In the genomic region with DNA sequence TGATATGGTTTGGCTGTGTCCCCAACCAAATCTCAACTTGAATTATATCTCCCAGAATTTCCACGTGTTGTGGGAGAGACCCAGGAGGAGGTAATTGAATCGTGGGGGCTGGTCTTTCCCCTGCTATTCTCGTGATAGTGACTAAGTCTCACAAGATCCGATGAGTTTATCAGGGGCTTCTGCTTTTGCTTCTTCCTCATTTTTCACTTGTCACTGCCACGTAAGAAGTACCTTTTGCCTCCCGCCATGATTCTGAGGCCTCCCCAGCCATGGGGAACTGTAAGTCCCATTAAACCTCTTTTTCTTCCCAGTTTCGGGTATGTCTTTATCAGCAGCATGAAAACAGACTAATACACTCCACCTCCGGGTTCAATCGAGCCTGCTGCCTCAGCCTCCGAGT, we compare ENCODE assay signal across 2 cellular contexts. TPM values are rescaled to one million over a fixed set of nuclear protein-coding genes. Genes with fewer than 3 reads are reported as not detected.
"Had no signal": no experiment of that assay in that cellular context is flagged by ENCODE, and none has a peak within 500 bp of the region (broad histone marks: within the 10 kb centered on the region; RNA-seq: fewer than 3 reads in every experiment).

No MANE protein-coding gene starts in this region.

RNA-seq across cellular contexts. Expression of a gene that starts 54.3 kb away (rescaled TPM):
- total RNA-seq: dermis microvascular lymphatic vessel endothelial cell, osteocyte had no signal
